8 cellular contexts compared by ENCODE assay signal in genomic region chr19:1512671-1513491, GRCh38. TPM values are rescaled to one million over a fixed set of nuclear protein-coding genes. Genes with fewer than 3 reads are reported as not detected.
DNase-seq lines count a peak whose midpoint lies in the region; ATAC-seq and TF ChIP-seq lines count a peak whose summit lies in the region.

A gene with protein sequence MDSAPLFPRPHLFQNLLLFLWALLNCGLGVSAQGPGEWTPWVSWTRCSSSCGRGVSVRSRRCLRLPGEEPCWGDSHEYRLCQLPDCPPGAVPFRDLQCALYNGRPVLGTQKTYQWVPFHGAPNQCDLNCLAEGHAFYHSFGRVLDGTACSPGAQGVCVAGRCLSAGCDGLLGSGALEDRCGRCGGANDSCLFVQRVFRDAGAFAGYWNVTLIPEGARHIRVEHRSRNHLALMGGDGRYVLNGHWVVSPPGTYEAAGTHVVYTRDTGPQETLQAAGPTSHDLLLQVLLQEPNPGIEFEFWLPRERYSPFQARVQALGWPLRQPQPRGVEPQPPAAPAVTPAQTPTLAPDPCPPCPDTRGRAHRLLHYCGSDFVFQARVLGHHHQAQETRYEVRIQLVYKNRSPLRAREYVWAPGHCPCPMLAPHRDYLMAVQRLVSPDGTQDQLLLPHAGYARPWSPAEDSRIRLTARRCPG (minus strand): TSS chr19:1513019. CDS start chr19:1510943, 2,076 bp downstream.

- peaks cover 57% of the 10 kb centered on the region for H3K27me3 Mint-ChIP-seq in mesothelial cell of epicardium (ENCODE audit: low read depth)

- H3K9me3 Mint-ChIP-seq in mesothelial cell of epicardium, result no peaks in the 10 kb centered on the region
- H3K9me3 Mint-ChIP-seq in stimulated activated effector memory CD8-positive, alpha-beta T cell treated with anti-CD3 and anti-CD28 coated beads, Interleukin-12 subunit alpha, Interleukin-12 subunit beta, amount 100 ng/mL, for 72 hours, result no peaks in the 10 kb centered on the region

- peak; percentile 92 for ATAC-seq in activated CD4-positive, CD25-positive, alpha-beta regulatory T cell treated with anti-CD3 and anti-CD28 coated beads, Interleukin-2, amount 50 U/mL, for 24 hours
- ATAC-seq in stimulated activated effector memory CD8-positive, alpha-beta T cell treated with anti-CD3 and anti-CD28 coated beads, Interleukin-12 subunit alpha, Interleukin-12 subunit beta, amount 100 ng/mL, for 72 hours, result peak; percentile 92

- H3K27me3 ChIP-seq in HUES64 (ENCODE audit: insufficient read depth, low read length), result peaks cover 50% of the 10 kb centered on the region

- no peaks in the 10 kb centered on the region for H3K36me3 Mint-ChIP-seq in mesothelial cell of epicardium
- H3K36me3 Mint-ChIP-seq in stimulated activated effector memory CD8-positive, alpha-beta T cell treated with anti-CD3 and anti-CD28 coated beads, Interleukin-12 subunit alpha, Interleukin-12 subunit beta, amount 100 ng/mL, for 72 hours, result peaks cover 9% of the 10 kb centered on the region

- H3K4me3 ChIP-seq in HUES64 (ENCODE audit: low read length), result peak within 1 kb of the TSS; percentile 39
- H3K4me3 ChIP-seq in coronary artery, result peak within 1 kb of the TSS; percentile 81

- TF ChIP-seq CTCF in coronary artery (IDR thresholded peaks at IDR 0.05) (no peak), mesothelial cell of epicardium (IDR thresholded peaks at IDR 0.05; ENCODE audit: unreplicated experiment) (no peak)

- no peak within 1 kb of the TSS for H3K27ac ChIP-seq in HUES64 (ENCODE audit: low read depth, low read length)
- peak within 1 kb of the TSS; percentile 30 to 86 for H3K27ac ChIP-seq in coronary artery

- no peak within 1 kb of the TSS for H3K9ac ChIP-seq in HUES64 (ENCODE audit: low read depth, low read length)

- H3K36me3 ChIP-seq in HUES64 (ENCODE audit: insufficient read depth, low read length), result no peaks in the 10 kb centered on the region

- peaks cover 11% of the 10 kb centered on the region for H3K4me1 Mint-ChIP-seq in mesothelial cell of epicardium
- peaks cover 25% of the 10 kb centered on the region for H3K4me1 Mint-ChIP-seq in stimulated activated effector memory CD8-positive, alpha-beta T cell treated with anti-CD3 and anti-CD28 coated beads, Interleukin-12 subunit alpha, Interleukin-12 subunit beta, amount 100 ng/mL, for 72 hours

- 4% methylated on average over 76 of the region's 77 CpGs for WGBS in HUES64

- DNase-seq in AG08395 (ENCODE audit: low spot score), result peak; percentile 82
- DNase-seq in coronary artery (ENCODE audit: low spot score), result no peak
- DNase-seq in mesothelial cell of epicardium (ENCODE audit: low spot score in 2 of 2, unreplicated experiment in 2 of 2), result no peak
- DNase-seq in stimulated activated effector memory CD8-positive, alpha-beta T cell treated with anti-CD3 and anti-CD28 coated beads, Interleukin-12 subunit alpha, Interleukin-12 subunit beta, amount 100 ng/mL, for 72 hours (ENCODE audit: low spot score in 2 of 2), result peak; percentile 65 to 83
- no peak for DNase-seq in cortex of kidney (lab: John Stamatoyannopoulos, UW)
- DNase-seq in KG1 (lab: John Stamatoyannopoulos, UW), result no peak

- H3K27ac Mint-ChIP-seq in mesothelial cell of epicardium, result no peak within 1 kb of the TSS
- H3K27ac Mint-ChIP-seq in stimulated activated effector memory CD8-positive, alpha-beta T cell treated with anti-CD3 and anti-CD28 coated beads, Interleukin-12 subunit alpha, Interleukin-12 subunit beta, amount 100 ng/mL, for 72 hours, result peak within 1 kb of the TSS; percentile 37

- no peaks in the 10 kb centered on the region for H3K4me1 ChIP-seq in HUES64 (ENCODE audit: insufficient read depth, low read length)

- H3K9me3 ChIP-seq in HUES64 (ENCODE audit: insufficient read depth, low read depth, low read length), result no peaks in the 10 kb centered on the region

- H3K4me3 Mint-ChIP-seq in mesothelial cell of epicardium, result peak within 1 kb of the TSS; percentile 53
- H3K4me3 Mint-ChIP-seq in stimulated activated effector memory CD8-positive, alpha-beta T cell treated with anti-CD3 and anti-CD28 coated beads, Interleukin-12 subunit alpha, Interleukin-12 subunit beta, amount 100 ng/mL, for 72 hours, result peak within 1 kb of the TSS; percentile 68

RNA-seq across cellular contexts. Expression of the gene that starts here (rescaled TPM):
- 0.25 TPM for polyA plus RNA-seq in HUES64 (2013, experiment 1 of 2)
- polyA plus RNA-seq in HUES64 (2013, experiment 2 of 2), result 0.13 TPM
- 4.0 to 4.6 TPM (median 4.3 TPM) in 3 replicates for total RNA-seq in mesothelial cell of epicardium

Comparison
In these comparisons a context has a peak if more than half of its experiments do, and no peak if none do; other contexts are left out.
1. DNase-seq: peak in AG08395 (single experiment) and stimulated activated effector memory CD8-positive, alpha-beta T cell treated with anti-CD3 and anti-CD28 coated beads, Interleukin-12 subunit alpha, Interleukin-12 subunit beta, amount 100 ng/mL, for 72 hours (2 of 2); none in coronary artery (single experiment), mesothelial cell of epicardium (0 of 2), cortex of kidney (single experiment) and KG1 (single experiment).